In genomic region chr2:113181491-113182051, GRCh38 we compare ENCODE assay signal across 1 cellular context.
TF ChIP-seq lines count a peak whose summit lies in the region.

No MANE protein-coding gene starts in this region.

TF ChIP-seq in HepG2, 621 proteins besides CTCF, POLR2A, EP300 and RAD21 (continued from another document and continues in another):
- TF ChIP-seq ZFP41 (CRISPR knock-in tag; IDR thresholded peaks at IDR 0.05; ENCODE audit: borderline replicate concordance): no peak
- TF ChIP-seq, protein P1, sequence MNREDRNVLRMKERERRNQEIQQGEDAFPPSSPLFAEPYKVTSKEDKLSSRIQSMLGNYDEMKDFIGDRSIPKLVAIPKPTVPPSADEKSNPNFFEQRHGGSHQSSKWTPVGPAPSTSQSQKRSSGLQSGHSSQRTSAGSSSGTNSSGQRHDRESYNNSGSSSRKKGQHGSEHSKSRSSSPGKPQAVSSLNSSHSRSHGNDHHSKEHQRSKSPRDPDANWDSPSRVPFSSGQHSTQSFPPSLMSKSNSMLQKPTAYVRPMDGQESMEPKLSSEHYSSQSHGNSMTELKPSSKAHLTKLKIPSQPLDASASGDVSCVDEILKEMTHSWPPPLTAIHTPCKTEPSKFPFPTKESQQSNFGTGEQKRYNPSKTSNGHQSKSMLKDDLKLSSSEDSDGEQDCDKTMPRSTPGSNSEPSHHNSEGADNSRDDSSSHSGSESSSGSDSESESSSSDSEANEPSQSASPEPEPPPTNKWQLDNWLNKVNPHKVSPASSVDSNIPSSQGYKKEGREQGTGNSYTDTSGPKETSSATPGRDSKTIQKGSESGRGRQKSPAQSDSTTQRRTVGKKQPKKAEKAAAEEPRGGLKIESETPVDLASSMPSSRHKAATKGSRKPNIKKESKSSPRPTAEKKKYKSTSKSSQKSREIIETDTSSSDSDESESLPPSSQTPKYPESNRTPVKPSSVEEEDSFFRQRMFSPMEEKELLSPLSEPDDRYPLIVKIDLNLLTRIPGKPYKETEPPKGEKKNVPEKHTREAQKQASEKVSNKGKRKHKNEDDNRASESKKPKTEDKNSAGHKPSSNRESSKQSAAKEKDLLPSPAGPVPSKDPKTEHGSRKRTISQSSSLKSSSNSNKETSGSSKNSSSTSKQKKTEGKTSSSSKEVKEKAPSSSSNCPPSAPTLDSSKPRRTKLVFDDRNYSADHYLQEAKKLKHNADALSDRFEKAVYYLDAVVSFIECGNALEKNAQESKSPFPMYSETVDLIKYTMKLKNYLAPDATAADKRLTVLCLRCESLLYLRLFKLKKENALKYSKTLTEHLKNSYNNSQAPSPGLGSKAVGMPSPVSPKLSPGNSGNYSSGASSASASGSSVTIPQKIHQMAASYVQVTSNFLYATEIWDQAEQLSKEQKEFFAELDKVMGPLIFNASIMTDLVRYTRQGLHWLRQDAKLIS (CRISPR knock-in tag; IDR thresholded peaks at IDR 0.05): no peak
- TF ChIP-seq ZFP36L1 (CRISPR knock-in tag; IDR thresholded peaks at IDR 0.05): no peak
- 0 out of 2 replicates have a peak, but pooled peaks have one; percentile 9 for TF ChIP-seq ZMYM2 (CRISPR knock-in tag; IDR thresholded peaks at IDR 0.05)
- TF ChIP-seq ZNF263 (CRISPR knock-in tag; IDR thresholded peaks at IDR 0.05): peak; percentile 73; the same call in 1 of the 2 replicates
- TF ChIP-seq ZFP37 (CRISPR knock-in tag; IDR thresholded peaks at IDR 0.05; ENCODE audit: borderline replicate concordance): no peak
- TF ChIP-seq SMAD1 (CRISPR knock-in tag; IDR thresholded peaks at IDR 0.05; ENCODE audit: borderline replicate concordance, low read depth): no peak
- TF ChIP-seq ZMAT3 (CRISPR knock-in tag; conservative IDR thresholded peaks at IDR 0.05): no peak
- TF ChIP-seq CC2D1A (CRISPR knock-in tag; IDR thresholded peaks at IDR 0.05): 0 out of 2 replicates have a peak, but pooled peaks have one; percentile 43
- TF ChIP-seq, protein P2, sequence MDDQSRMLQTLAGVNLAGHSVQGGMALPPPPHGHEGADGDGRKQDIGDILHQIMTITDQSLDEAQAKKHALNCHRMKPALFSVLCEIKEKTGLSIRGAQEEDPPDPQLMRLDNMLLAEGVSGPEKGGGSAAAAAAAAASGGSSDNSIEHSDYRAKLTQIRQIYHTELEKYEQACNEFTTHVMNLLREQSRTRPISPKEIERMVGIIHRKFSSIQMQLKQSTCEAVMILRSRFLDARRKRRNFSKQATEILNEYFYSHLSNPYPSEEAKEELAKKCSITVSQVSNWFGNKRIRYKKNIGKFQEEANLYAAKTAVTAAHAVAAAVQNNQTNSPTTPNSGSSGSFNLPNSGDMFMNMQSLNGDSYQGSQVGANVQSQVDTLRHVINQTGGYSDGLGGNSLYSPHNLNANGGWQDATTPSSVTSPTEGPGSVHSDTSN (CRISPR knock-in tag; IDR thresholded peaks at IDR 0.05; ENCODE audit: borderline replicate concordance): no peak
- TF ChIP-seq ARNTL (CRISPR knock-in tag; IDR thresholded peaks at IDR 0.05): no peak
- peak; percentile 43; the same call in 1 of the 2 replicates for TF ChIP-seq ZFP91 (CRISPR knock-in tag; IDR thresholded peaks at IDR 0.05; ENCODE audit: borderline replicate concordance)
- TF ChIP-seq ZNF598 (CRISPR knock-in tag; IDR thresholded peaks at IDR 0.05; ENCODE audit: borderline replicate concordance): 0 out of 2 replicates have a peak, but pooled peaks have one; percentile 18
- TF ChIP-seq MEF2D (CRISPR knock-in tag; IDR thresholded peaks at IDR 0.05): no peak
- no peak for TF ChIP-seq ZNF709 (CRISPR knock-in tag; IDR thresholded peaks at IDR 0.05)
- peak; percentile 17; the same call in 1 of the 2 replicates for TF ChIP-seq PITX1 (CRISPR knock-in tag; IDR thresholded peaks at IDR 0.05)
- TF ChIP-seq ZNF768 (CRISPR knock-in tag; IDR thresholded peaks at IDR 0.05): 0 out of 2 replicates have a peak, but pooled peaks have one; percentile 15
- no peak for TF ChIP-seq ZNF446 (CRISPR knock-in tag; IDR thresholded peaks at IDR 0.05)
- TF ChIP-seq ZNF614 (CRISPR knock-in tag; IDR thresholded peaks at IDR 0.05; ENCODE audit: borderline replicate concordance): no peak
- no peak for TF ChIP-seq RELA (CRISPR knock-in tag; IDR thresholded peaks at IDR 0.05)
- TF ChIP-seq, protein P3, sequence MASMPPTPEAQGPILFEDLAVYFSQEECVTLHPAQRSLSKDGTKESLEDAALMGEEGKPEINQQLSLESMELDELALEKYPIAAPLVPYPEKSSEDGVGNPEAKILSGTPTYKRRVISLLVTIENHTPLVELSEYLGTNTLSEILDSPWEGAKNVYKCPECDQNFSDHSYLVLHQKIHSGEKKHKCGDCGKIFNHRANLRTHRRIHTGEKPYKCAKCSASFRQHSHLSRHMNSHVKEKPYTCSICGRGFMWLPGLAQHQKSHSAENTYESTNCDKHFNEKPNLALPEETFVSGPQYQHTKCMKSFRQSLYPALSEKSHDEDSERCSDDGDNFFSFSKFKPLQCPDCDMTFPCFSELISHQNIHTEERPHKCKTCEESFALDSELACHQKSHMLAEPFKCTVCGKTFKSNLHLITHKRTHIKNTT (CRISPR knock-in tag; IDR thresholded peaks at IDR 0.05): no peak
- peak; percentile 54; the same call in 1 of the 2 replicates for TF ChIP-seq ZNF572 (CRISPR knock-in tag; IDR thresholded peaks at IDR 0.05)
- 0 out of 2 replicates have a peak, but pooled peaks have one; percentile 35 for TF ChIP-seq NRL (CRISPR knock-in tag; IDR thresholded peaks at IDR 0.05; ENCODE audit: borderline replicate concordance)
- TF ChIP-seq, protein P4, sequence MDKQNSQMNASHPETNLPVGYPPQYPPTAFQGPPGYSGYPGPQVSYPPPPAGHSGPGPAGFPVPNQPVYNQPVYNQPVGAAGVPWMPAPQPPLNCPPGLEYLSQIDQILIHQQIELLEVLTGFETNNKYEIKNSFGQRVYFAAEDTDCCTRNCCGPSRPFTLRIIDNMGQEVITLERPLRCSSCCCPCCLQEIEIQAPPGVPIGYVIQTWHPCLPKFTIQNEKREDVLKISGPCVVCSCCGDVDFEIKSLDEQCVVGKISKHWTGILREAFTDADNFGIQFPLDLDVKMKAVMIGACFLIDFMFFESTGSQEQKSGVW (CRISPR knock-in tag; IDR thresholded peaks at IDR 0.05; ENCODE audit: borderline replicate concordance): no peak
- no peak for TF ChIP-seq SNAI1 (CRISPR knock-in tag; IDR thresholded peaks at IDR 0.05; ENCODE audit: borderline replicate concordance)
- TF ChIP-seq, protein P5, sequence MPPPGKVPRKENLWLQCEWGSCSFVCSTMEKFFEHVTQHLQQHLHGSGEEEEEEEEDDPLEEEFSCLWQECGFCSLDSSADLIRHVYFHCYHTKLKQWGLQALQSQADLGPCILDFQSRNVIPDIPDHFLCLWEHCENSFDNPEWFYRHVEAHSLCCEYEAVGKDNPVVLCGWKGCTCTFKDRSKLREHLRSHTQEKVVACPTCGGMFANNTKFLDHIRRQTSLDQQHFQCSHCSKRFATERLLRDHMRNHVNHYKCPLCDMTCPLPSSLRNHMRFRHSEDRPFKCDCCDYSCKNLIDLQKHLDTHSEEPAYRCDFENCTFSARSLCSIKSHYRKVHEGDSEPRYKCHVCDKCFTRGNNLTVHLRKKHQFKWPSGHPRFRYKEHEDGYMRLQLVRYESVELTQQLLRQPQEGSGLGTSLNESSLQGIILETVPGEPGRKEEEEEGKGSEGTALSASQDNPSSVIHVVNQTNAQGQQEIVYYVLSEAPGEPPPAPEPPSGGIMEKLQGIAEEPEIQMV (CRISPR knock-in tag; IDR thresholded peaks at IDR 0.05; ENCODE audit: low read depth): no peak
- TF ChIP-seq FOXP4 (CRISPR knock-in tag; IDR thresholded peaks at IDR 0.05): no peak
- no peak for TF ChIP-seq ZKSCAN1 (IDR thresholded peaks at IDR 0.05; ENCODE audit: low read length)
- peak; percentile 2; the same call in 1 of the 2 replicates for TF ChIP-seq HMG20A (CRISPR knock-in tag; IDR thresholded peaks at IDR 0.05; ENCODE audit: borderline replicate concordance)
- no peak for TF ChIP-seq SSRP1 (CRISPR knock-in tag; IDR thresholded peaks at IDR 0.05)
- TF ChIP-seq TRAFD1 (CRISPR knock-in tag; IDR thresholded peaks at IDR 0.05; ENCODE audit: borderline replicate concordance): no peak
- TF ChIP-seq ZSCAN31 (CRISPR knock-in tag; IDR thresholded peaks at IDR 0.05; ENCODE audit: low read depth): no peak
- TF ChIP-seq, protein P6, sequence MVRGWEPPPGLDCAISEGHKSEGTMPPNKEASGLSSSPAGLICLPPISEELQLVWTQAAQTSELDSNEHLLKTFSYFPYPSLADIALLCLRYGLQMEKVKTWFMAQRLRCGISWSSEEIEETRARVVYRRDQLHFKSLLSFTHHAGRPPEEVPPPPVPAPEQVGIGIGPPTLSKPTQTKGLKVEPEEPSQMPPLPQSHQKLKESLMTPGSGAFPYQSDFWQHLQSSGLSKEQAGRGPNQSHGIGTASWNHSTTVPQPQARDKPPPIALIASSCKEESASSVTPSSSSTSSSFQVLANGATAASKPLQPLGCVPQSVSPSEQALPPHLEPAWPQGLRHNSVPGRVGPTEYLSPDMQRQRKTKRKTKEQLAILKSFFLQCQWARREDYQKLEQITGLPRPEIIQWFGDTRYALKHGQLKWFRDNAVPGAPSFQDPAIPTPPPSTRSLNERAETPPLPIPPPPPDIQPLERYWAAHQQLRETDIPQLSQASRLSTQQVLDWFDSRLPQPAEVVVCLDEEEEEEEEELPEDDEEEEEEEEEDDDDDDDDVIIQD (CRISPR knock-in tag; IDR thresholded peaks at IDR 0.05; ENCODE audit: low read depth): no peak
- 0 out of 2 replicates have a peak, but pooled peaks have one; percentile 22 for TF ChIP-seq UBTF (CRISPR knock-in tag; IDR thresholded peaks at IDR 0.05)
- no peak for TF ChIP-seq PRDM10 (CRISPR knock-in tag; IDR thresholded peaks at IDR 0.05; ENCODE audit: low read depth)
